8 cellular contexts compared by ENCODE assay signal in genomic region chr7:145919712-145920111, GRCh38.
"Had no signal": no experiment of that assay in that cellular context is flagged by ENCODE, and none has a peak within 500 bp of the region (broad histone marks: within the 10 kb centered on the region; RNA-seq: fewer than 3 reads in every experiment).

No MANE protein-coding gene starts in this region.

- H3K27me3 Mint-ChIP-seq: IgD-negative memory B cell had no signal

- H3K27ac Mint-ChIP-seq: IgD-negative memory B cell had no signal

- H3K4me3 Mint-ChIP-seq: IgD-negative memory B cell had no signal

- H3K4me2 ChIP-seq: KMS-11 had no signal

- H3K36me3 Mint-ChIP-seq: IgD-negative memory B cell had no signal

- ATAC-seq: HepG2 had no signal

- H3K27ac ChIP-seq: HL-60, KMS-11 had no signal

- DNase-seq: IMR-90, KBM-7, KG1 had no signal

- H3K4me1 Mint-ChIP-seq: IgD-negative memory B cell had no signal

- FAIRE-seq: HepG2, HTR-8/SVneo had no signal

- H3K9ac ChIP-seq: KMS-11 had no signal
